22 cellular contexts compared by ENCODE assay signal in the genomic region with DNA sequence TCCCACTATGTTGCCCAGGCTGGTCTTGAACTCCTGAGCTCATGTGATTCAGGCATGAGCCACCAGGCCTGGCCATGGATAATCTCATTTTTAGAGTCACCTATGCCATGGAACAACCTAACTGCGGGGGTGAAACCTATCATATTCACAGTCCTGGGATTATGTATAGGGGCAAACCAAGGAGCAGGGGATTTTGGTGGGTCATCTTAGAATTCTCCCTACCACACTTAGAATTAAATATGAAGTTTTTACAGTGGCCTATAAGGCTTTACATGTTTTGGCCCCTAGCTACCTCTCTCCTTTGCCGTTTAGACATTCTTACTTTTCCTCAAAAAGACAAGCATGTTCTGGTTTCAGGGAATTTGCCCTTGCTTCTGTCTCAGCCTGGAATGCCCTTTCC.
"Had no signal": no experiment of that assay in that cellular context is flagged by ENCODE, and none has a peak within 500 bp of the region (broad histone marks: within the 10 kb centered on the region; RNA-seq: fewer than 3 reads in every experiment).

No MANE protein-coding gene starts in this region.

- DNase-seq: activated B cell treated with CpG ODN at 0.5 μM for 24 hours; activated CD4-positive, alpha-beta T cell treated with anti-CD3 and anti-CD28 coated beads for 1 hour; activated CD4-positive, alpha-beta T cell treated with anti-CD3 and anti-CD28 coated beads, Interleukin-2, amount 10 ng/mL, durations not matched to agents 24 days and 14 days; activated CD4-positive, alpha-beta T cell treated with anti-CD3 and anti-CD28 coated beads, Interleukin-2, amount 50 U/mL, for 48 hours; activated gamma-delta T cell; activated naive CD4-positive, alpha-beta T cell treated with anti-CD3 and anti-CD28 coated beads for 36 hours; amygdala; Kasumi-1; KBM-7; NCI-H1105 treated with DMSO at 0.1 percent for 48 hours; NCI-H1436 treated with DMSO at 0.1 percent for 48 hours; NCI-H187; NCI-H2081; NCI-H510A treated with DMSO at 0.1 percent for 48 hours; PC-3; SIG-M5; T-helper 2 cell; T1000 had no signal

- H3K4me3 Mint-ChIP-seq: activated B cell treated with CpG ODN at 0.5 μM for 24 hours; activated CD4-positive, alpha-beta T cell treated with anti-CD3 and anti-CD28 coated beads, Interleukin-2, amount 10 ng/mL, durations not matched to agents 24 days and 14 days; activated naive CD4-positive, alpha-beta T cell treated with anti-CD3 and anti-CD28 coated beads for 36 hours; activated naive CD8-positive, alpha-beta T cell; activated T-cell treated with anti-CD3 and anti-CD28 coated beads, Interleukin-2, amount 50 U/mL, for 24 hours; activated T-helper 1 cell treated with anti-CD3 and anti-CD28 coated beads, Interleukin-12 subunit alpha, Interleukin-12 subunit beta, Interleukin-2, Interleukin-4 antibody, amounts not matched to agents 30 ng/mL and 10 ng/mL and 1 ng/mL, durations not matched to agents 14 hours and 24 hours and 36 hours; brain had no signal

- H3K36me3 Mint-ChIP-seq: activated naive CD8-positive, alpha-beta T cell; brain had no signal

- H3K9me3 Mint-ChIP-seq: activated B cell treated with CpG ODN at 0.5 μM for 24 hours; activated CD4-positive, alpha-beta T cell treated with anti-CD3 and anti-CD28 coated beads, Interleukin-2, amount 10 ng/mL, durations not matched to agents 24 days and 14 days; activated naive CD4-positive, alpha-beta T cell treated with anti-CD3 and anti-CD28 coated beads for 36 hours; activated T-cell treated with anti-CD3 and anti-CD28 coated beads, Interleukin-2, amount 50 U/mL, for 24 hours; activated T-helper 1 cell treated with anti-CD3 and anti-CD28 coated beads, Interleukin-12 subunit alpha, Interleukin-12 subunit beta, Interleukin-2, Interleukin-4 antibody, amounts not matched to agents 30 ng/mL and 10 ng/mL and 1 ng/mL, durations not matched to agents 14 hours and 24 hours and 36 hours had no signal

- H3K27ac Mint-ChIP-seq: activated B cell treated with CpG ODN at 0.5 μM for 24 hours; activated CD4-positive, alpha-beta T cell treated with anti-CD3 and anti-CD28 coated beads, Interleukin-2, amount 10 ng/mL, durations not matched to agents 24 days and 14 days; activated naive CD4-positive, alpha-beta T cell treated with anti-CD3 and anti-CD28 coated beads for 36 hours; activated naive CD8-positive, alpha-beta T cell; activated T-cell treated with anti-CD3 and anti-CD28 coated beads, Interleukin-2, amount 50 U/mL, for 24 hours; activated T-helper 1 cell treated with anti-CD3 and anti-CD28 coated beads, Interleukin-12 subunit alpha, Interleukin-12 subunit beta, Interleukin-2, Interleukin-4 antibody, amounts not matched to agents 30 ng/mL and 10 ng/mL and 1 ng/mL, durations not matched to agents 14 hours and 24 hours and 36 hours; brain had no signal

- H3K4me1 Mint-ChIP-seq: activated B cell treated with CpG ODN at 0.5 μM for 24 hours; activated CD4-positive, alpha-beta T cell treated with anti-CD3 and anti-CD28 coated beads, Interleukin-2, amount 10 ng/mL, durations not matched to agents 24 days and 14 days had no signal

- ATAC-seq: PC-3 had no signal
